In genomic region chr3:37093481-37093880, GRCh38 we compare ENCODE assay signal across 27 cellular contexts.
DNase-seq lines count a peak whose midpoint lies in the region; ATAC-seq, FAIRE-seq and TF ChIP-seq lines count a peak whose summit lies in the region.
"Had no signal": no experiment of that assay in that cellular context is flagged by ENCODE, and none has a peak within 500 bp of the region (broad histone marks: within the 10 kb centered on the region; RNA-seq: fewer than 3 reads in every experiment).

No MANE protein-coding gene starts in this region.

- peaks cover 17% of the 10 kb centered on the region for H3K4me1 Mint-ChIP-seq in nephron progenitor cell
- H3K4me1 Mint-ChIP-seq in activated T-cell treated with anti-CD3 and anti-CD28 coated beads, Interleukin-2, amount 50 U/mL, for 72 hours (ENCODE audit: low read depth): no peaks in the 10 kb centered on the region
- H3K4me1 Mint-ChIP-seq: activated CD4-positive, alpha-beta T cell treated with anti-CD3 and anti-CD28 coated beads for 36 hours had no signal

- H3K36me3 ChIP-seq in brain microvascular endothelial cell (replicated peaks): peaks cover 6% of the 10 kb centered on the region
- no peaks in the 10 kb centered on the region for H3K36me3 ChIP-seq in colonic mucosa
- H3K36me3 ChIP-seq: breast epithelium, thyroid gland had no signal

- intact Hi-C loops in colonic mucosa (cut with DNase I): no loop called here

- H3K9ac ChIP-seq in colonic mucosa (ENCODE audit: low read depth in 2 of 2, low read length in 2 of 2): no peak overlapping the region
- H3K9ac ChIP-seq: BLaER1 had no signal

- H3K4me3 ChIP-seq in AG10803 (ENCODE audit: low read length) (no peak overlapping the region), brain microvascular endothelial cell (ENCODE audit: low read depth, low read length) (no peak overlapping the region), colonic mucosa (no peak overlapping the region)
- H3K4me3 ChIP-seq: BLaER1, breast epithelium, GM23338, heart right ventricle, stomach, thyroid gland had no signal

- no peak for TF ChIP-seq CTCF in AG10803 (conservative IDR thresholded peaks at IDR 0.05; ENCODE audit: low read length)
- no peak for TF ChIP-seq CTCF in brain microvascular endothelial cell (IDR thresholded peaks at IDR 0.05; ENCODE audit: low read depth, low read length, missing control alignments)
- no peak for TF ChIP-seq CTCF in nephron progenitor cell (IDR thresholded peaks at IDR 0.05)
- TF ChIP-seq CTCF in colonic mucosa (IDR thresholded peaks at IDR 0.05): no peak

- no peaks in the 10 kb centered on the region for H3K4me1 ChIP-seq in colonic mucosa
- H3K4me1 ChIP-seq: BLaER1, breast epithelium, Caco-2 had no signal

- in situ Hi-C loops in brain microvascular endothelial cell (cut with HindIII; ENCODE audit: low pct_ligation_motif_present, low sequenced_read_pairs): no loop called here

- no peaks in the 10 kb centered on the region for H3K9me3 ChIP-seq in colonic mucosa
- H3K9me3 ChIP-seq: BLaER1, breast epithelium, Caco-2, heart right ventricle, stomach, thyroid gland had no signal

- no peaks in the 10 kb centered on the region for H3K27me3 Mint-ChIP-seq in nephron progenitor cell (ENCODE audit: low read depth, poor library complexity)
- H3K27me3 Mint-ChIP-seq in activated T-cell treated with anti-CD3 and anti-CD28 coated beads, Interleukin-2, amount 50 U/mL, for 72 hours (ENCODE audit: low read depth): no peaks in the 10 kb centered on the region
- H3K27me3 Mint-ChIP-seq: activated CD4-positive, alpha-beta T cell treated with anti-CD3 and anti-CD28 coated beads for 36 hours; effector memory CD8-positive, alpha-beta T cell had no signal

- H3K27ac ChIP-seq in brain microvascular endothelial cell: peak overlapping the region; percentile 1
- H3K27ac ChIP-seq in colonic mucosa: no peak overlapping the region
- H3K27ac ChIP-seq: BLaER1, breast epithelium, foreskin keratinocyte, stomach, thyroid gland had no signal

- peak overlapping the region; percentile 50 for H3K27ac Mint-ChIP-seq in nephron progenitor cell
- H3K27ac Mint-ChIP-seq in activated T-cell treated with anti-CD3 and anti-CD28 coated beads, Interleukin-2, amount 50 U/mL, for 72 hours: no peak overlapping the region
- H3K27ac Mint-ChIP-seq: activated CD4-positive, alpha-beta T cell treated with anti-CD3 and anti-CD28 coated beads for 36 hours; GM23338; T-helper 2 cell treated with Interferon-gamma antibody and Interleukin-4, amounts not matched to agents 5 μg/mL and 100 μg/mL, for 36 hours had no signal

- H3K9me3 Mint-ChIP-seq in nephron progenitor cell: no peaks in the 10 kb centered on the region
- no peaks in the 10 kb centered on the region for H3K9me3 Mint-ChIP-seq in activated T-cell treated with anti-CD3 and anti-CD28 coated beads, Interleukin-2, amount 50 U/mL, for 72 hours
- H3K9me3 Mint-ChIP-seq: effector memory CD8-positive, alpha-beta T cell; GM23338; T-helper 2 cell treated with Interferon-gamma antibody and Interleukin-4, amounts not matched to agents 5 μg/mL and 100 μg/mL, for 36 hours had no signal

- H3K27me3 ChIP-seq in brain microvascular endothelial cell (replicated peaks): no peaks in the 10 kb centered on the region
- H3K27me3 ChIP-seq in colonic mucosa: no peaks in the 10 kb centered on the region
- H3K27me3 ChIP-seq: BLaER1, breast epithelium, foreskin keratinocyte, heart right ventricle, stomach, thyroid gland had no signal

- FAIRE-seq in H54 (lab: Jason Lieb, UNC): peak; percentile 43
- FAIRE-seq: HepG2 had no signal

- H3K4me3 Mint-ChIP-seq in nephron progenitor cell: no peak overlapping the region
- H3K4me3 Mint-ChIP-seq in activated T-cell treated with anti-CD3 and anti-CD28 coated beads, Interleukin-2, amount 50 U/mL, for 72 hours: no peak overlapping the region
- H3K4me3 Mint-ChIP-seq: activated CD4-positive, alpha-beta T cell treated with anti-CD3 and anti-CD28 coated beads for 36 hours; effector memory CD8-positive, alpha-beta T cell; GM23338; T-helper 2 cell treated with Interferon-gamma antibody and Interleukin-4, amounts not matched to agents 5 μg/mL and 100 μg/mL, for 36 hours had no signal

- peak; percentile 46 for DNase-seq in AG10803 (ENCODE audit: low read depth)
- no peak for DNase-seq in H54 (ENCODE audit: insufficient read length, low spot score)
- peak; percentile 27 for DNase-seq in brain microvascular endothelial cell
- no peak for DNase-seq in nephron progenitor cell
- no peak for DNase-seq in retina
- DNase-seq in activated T-cell treated with anti-CD3 and anti-CD28 coated beads, Interleukin-2, amount 50 U/mL, for 72 hours: no peak
- no peak for DNase-seq in colonic mucosa
- DNase-seq: activated CD4-positive, alpha-beta T cell treated with anti-CD3 and anti-CD28 coated beads for 36 hours; activated CD8-positive, alpha-beta memory T cell treated with anti-CD3 and anti-CD28 coated beads for 24 hours; Caco-2; cortex of kidney; DMS79; effector memory CD8-positive, alpha-beta T cell; foreskin keratinocyte; heart right ventricle; NCI-H1694 treated with DMSO at 0.1 percent for 48 hours; NCI-H2171 treated with DMSO at 0.1 percent for 48 hours; NCI-H524 treated with DMSO at 0.1 percent for 48 hours; stimulated activated CD8-positive, alpha-beta memory T cell treated with anti-CD3 and anti-CD28 coated beads, Interleukin-4, amount 100 ng/mL, for 48 hours; stomach; thyroid gland had no signal

- ATAC-seq in GM18520 (IDR thresholded peaks at IDR 0.05; ENCODE audit: unreplicated experiment): no peak
- ATAC-seq in activated T-cell treated with anti-CD3 and anti-CD28 coated beads, Interleukin-2, amount 50 U/mL, for 72 hours (replicated peaks in 1 of 2): no peak
- ATAC-seq: activated CD4-positive, alpha-beta T cell treated with anti-CD3 and anti-CD28 coated beads for 36 hours; effector memory CD8-positive, alpha-beta T cell; foreskin keratinocyte; GM23338; HepG2 had no signal

- no peak for TF ChIP-seq POLR2A in H54 (IDR thresholded peaks at IDR 0.05; ENCODE audit: low read depth, low read length)

- H3K36me3 Mint-ChIP-seq in nephron progenitor cell (ENCODE audit: low read depth): peaks cover 42% of the 10 kb centered on the region
- H3K36me3 Mint-ChIP-seq in activated T-cell treated with anti-CD3 and anti-CD28 coated beads, Interleukin-2, amount 50 U/mL, for 72 hours (ENCODE audit: insufficient read depth in 2 of 2): no peaks in the 10 kb centered on the region

Comparison
In these comparisons a context has a peak if more than half of its experiments do, and no peak if none do; other contexts are left out.
1. DNase-seq: peak in AG10803 (single experiment) and brain microvascular endothelial cell (single experiment); none in H54 (single experiment), nephron progenitor cell (single experiment), retina (single experiment), activated T-cell treated with anti-CD3 and anti-CD28 coated beads, Interleukin-2, amount 50 U/mL, for 72 hours (0 of 2) and colonic mucosa (single experiment).